ENCODE assay signal across 9 cellular contexts in the genomic region with DNA sequence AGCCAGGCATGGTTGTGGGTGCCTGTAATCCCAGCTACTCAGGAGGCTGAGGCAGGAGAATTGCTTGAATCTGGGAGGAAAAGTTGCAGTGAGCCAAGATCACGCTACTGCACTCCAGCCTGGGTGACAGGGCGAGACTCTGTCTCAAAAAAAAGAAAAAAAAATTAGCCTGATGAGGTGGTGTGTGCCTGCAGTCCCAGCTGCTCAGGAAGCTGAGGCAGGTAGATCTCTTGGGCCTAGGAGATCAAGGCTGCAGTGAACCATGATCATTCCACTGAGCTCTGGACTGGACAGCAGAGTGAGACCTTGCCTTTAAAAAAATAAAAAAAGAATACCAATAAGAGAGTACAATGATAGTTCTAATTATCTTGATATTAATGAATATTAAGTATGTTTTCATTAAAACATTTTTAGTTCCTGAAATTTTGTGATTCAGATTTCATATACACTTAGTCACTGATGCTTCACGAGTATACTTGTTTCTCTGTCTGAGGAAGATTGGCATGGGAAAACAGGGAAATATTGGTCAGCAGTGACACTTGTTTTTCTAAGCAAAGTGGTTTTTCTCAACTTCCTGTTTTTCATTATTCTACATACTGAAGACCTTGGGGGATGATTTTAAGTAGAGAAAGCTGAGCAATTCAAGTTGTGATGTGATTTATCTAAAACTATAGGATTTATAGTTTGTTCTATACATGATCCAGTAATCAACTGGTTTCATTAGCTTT.
A peak's percentile ranks its signal among the peaks of the same experiment; 100 is the strongest.
DNase-seq lines count a peak whose midpoint lies in the region; ATAC-seq and TF ChIP-seq lines count a peak whose summit lies in the region.
"Had no signal": no experiment of that assay in that cellular context is flagged by ENCODE, and none has a peak within 500 bp of the region (broad histone marks: within the 10 kb centered on the region; RNA-seq: fewer than 3 reads in every experiment).

No MANE protein-coding gene starts in this region.

- TF ChIP-seq CTCF in cardiac fibroblast (IDR thresholded peaks at IDR 0.05; ENCODE audit: low read depth, low read length) (no peak), tibial artery (IDR thresholded peaks at IDR 0.05) (no peak)

- H3K36me3 ChIP-seq in tibial artery: no peaks in the 10 kb centered on the region

- H3K27ac ChIP-seq in tibial artery: no peak overlapping the region

- intact Hi-C loops in tibial artery (cut with DNase I; ENCODE audit: low total_unique reads): no loop called here

- no peak overlapping the region for H3K4me3 ChIP-seq in cardiac fibroblast (replicated peaks in 1 of 2; ENCODE audit: low read depth in 2 of 2, low read length in 2 of 2)
- no peak overlapping the region for H3K4me3 ChIP-seq in tibial artery

- DNase-seq in Caki2 (ENCODE audit: low read depth) (peak; percentile 33), NAMALWA (ENCODE audit: low spot score) (peak; percentile 28), cardiac fibroblast (ENCODE audit: low read depth in 2 of 2) (peak; percentile 79 to 95), myocyte (ENCODE audit: low read depth) (peak; percentile 21), tibial artery (no peak), H4 (ENCODE audit: low spot score) (no peak), ecto neural progenitor cell (ENCODE audit: low spot score) (no peak)
- DNase-seq: activated CD4-positive, alpha-beta T cell treated with anti-CD3 and anti-CD28 coated beads for 4 hours had no signal

- no peaks in the 10 kb centered on the region for H3K9me3 ChIP-seq in tibial artery

- in situ Hi-C loops in Caki2 (cut with HindIII; ENCODE audit: low pct_unique_long_range_greater_than_20kb, low sequenced_read_pairs): no loop called here

- peaks cover 0 to 4% (median 0%) of the 10 kb centered on the region in 4 donors for H3K4me1 ChIP-seq in tibial artery

- ATAC-seq in HG02759 (IDR thresholded peaks at IDR 0.05; ENCODE audit: unreplicated experiment): no peak

- H3K27me3 ChIP-seq in tibial artery: no peaks in the 10 kb centered on the region

Comparison
In these comparisons a context has a peak if more than half of its experiments do, and no peak if none do; other contexts are left out.
1. DNase-seq: peak in Caki2 (single experiment), NAMALWA (single experiment), cardiac fibroblast (2 of 2) and myocyte (single experiment); none in tibial artery (0 of 2), H4 (single experiment) and ecto neural progenitor cell (single experiment).